Comparison of ENCODE assay signal across 1 cellular context in the genomic region with DNA sequence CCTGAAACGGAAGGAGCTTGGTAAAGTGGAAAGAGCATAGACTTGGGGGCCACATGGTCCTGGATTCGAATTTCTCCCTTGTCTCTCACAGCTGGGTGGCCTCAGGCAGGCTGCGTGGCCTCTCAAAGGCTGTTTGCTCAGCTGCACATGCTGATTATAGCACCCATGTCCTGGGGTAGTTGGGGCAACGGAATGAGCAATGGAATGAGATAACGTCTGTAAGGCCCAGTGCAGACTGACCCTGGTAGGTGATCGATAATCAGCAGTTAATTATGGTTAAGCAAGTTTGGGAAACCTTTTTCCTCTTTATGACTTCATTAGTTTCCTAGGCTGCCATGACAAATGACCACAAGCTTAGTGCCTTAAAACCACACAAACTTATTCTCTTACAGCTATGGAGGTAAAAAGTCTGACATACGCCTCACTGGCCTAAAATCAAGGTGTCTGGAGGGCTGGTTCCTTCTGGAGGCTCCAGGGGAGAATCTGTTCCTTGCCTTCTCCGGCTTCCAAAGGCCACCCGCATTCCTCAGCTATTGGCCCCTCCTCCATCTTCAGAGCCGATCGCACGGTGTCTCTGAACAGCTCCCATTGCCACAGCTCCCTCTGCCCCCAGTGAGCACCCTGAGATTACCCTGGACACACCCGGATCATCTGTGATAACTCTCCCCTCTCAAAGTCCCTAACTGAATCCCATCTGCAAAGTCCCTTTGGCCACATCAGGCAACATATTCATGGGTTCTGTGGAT.
TF ChIP-seq lines count a peak whose summit lies in the region.

No MANE protein-coding gene starts in this region.

TF ChIP-seq in IMR-90, 13 proteins besides CTCF, POLR2A, EP300 and RAD21:
- TF ChIP-seq CHD1 (IDR thresholded peaks at IDR 0.05; ENCODE audit: low read depth, low read length) (no peak), CEBPB (IDR thresholded peaks at IDR 0.05; ENCODE audit: low read depth, low read length) (no peak), BHLHE40 (IDR thresholded peaks at IDR 0.05; ENCODE audit: low read depth, low read length) (no peak), NFE2L2 (IDR thresholded peaks at IDR 0.05; ENCODE audit: low read depth, low read length) (no peak), RFX5 (IDR thresholded peaks at IDR 0.05; ENCODE audit: low read depth, low read length) (no peak)
- TF ChIP-seq, protein P1, sequence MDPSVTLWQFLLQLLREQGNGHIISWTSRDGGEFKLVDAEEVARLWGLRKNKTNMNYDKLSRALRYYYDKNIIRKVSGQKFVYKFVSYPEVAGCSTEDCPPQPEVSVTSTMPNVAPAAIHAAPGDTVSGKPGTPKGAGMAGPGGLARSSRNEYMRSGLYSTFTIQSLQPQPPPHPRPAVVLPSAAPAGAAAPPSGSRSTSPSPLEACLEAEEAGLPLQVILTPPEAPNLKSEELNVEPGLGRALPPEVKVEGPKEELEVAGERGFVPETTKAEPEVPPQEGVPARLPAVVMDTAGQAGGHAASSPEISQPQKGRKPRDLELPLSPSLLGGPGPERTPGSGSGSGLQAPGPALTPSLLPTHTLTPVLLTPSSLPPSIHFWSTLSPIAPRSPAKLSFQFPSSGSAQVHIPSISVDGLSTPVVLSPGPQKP (IDR thresholded peaks at IDR 0.05; ENCODE audit: borderline replicate concordance, low read depth, low read length), result no peak
